Comparison of ENCODE assay signal across 1 cellular context in genomic region chr19:11867766-11868165, GRCh38. TPM values are rescaled to one million over a fixed set of nuclear protein-coding genes. Genes with fewer than 3 reads are reported as not detected.
"Had no signal": no experiment of that assay in that cellular context is flagged by ENCODE, and none has a peak within 500 bp of the region (broad histone marks: within the 10 kb centered on the region; RNA-seq: fewer than 3 reads in every experiment).

No MANE protein-coding gene starts in this region.

RNA-seq across cellular contexts. Expression of gene ZNF439, which starts 19.2 kb away (rescaled TPM):
- total RNA-seq: astrocyte had no signal

RNA-seq across cellular contexts. Expression of gene ZNF69, which starts 19.8 kb away (rescaled TPM):
- total RNA-seq: astrocyte had no signal

RNA-seq across cellular contexts. Expression of gene ZNF440, which starts 53.7 kb away (rescaled TPM):
- total RNA-seq: astrocyte had no signal

RNA-seq across cellular contexts. Expression of gene ZNF700, which starts 57.1 kb away (rescaled TPM):
- total RNA-seq: astrocyte had no signal
